1 cellular context compared by ENCODE assay signal in genomic region chr11:16002942-16003341, GRCh38.
TF ChIP-seq lines count a peak whose summit lies in the region.

No MANE protein-coding gene starts in this region.

TF ChIP-seq in IMR-90, 13 proteins besides CTCF, POLR2A, EP300 and RAD21 (continued from another document):
- TF ChIP-seq CEBPB (IDR thresholded peaks at IDR 0.05; ENCODE audit: low read depth, low read length) (no peak), MAZ (IDR thresholded peaks at IDR 0.05; ENCODE audit: borderline replicate concordance, low read depth, low read length) (no peak), BHLHE40 (IDR thresholded peaks at IDR 0.05; ENCODE audit: low read depth, low read length) (no peak), FOS (IDR thresholded peaks at IDR 0.05; ENCODE audit: low read depth, low read length) (no peak), CHD1 (IDR thresholded peaks at IDR 0.05; ENCODE audit: low read depth, low read length) (no peak), RFX5 (IDR thresholded peaks at IDR 0.05; ENCODE audit: low read depth, low read length) (no peak), NFE2L2 (IDR thresholded peaks at IDR 0.05; ENCODE audit: low read depth, low read length) (no peak), RCOR1 (IDR thresholded peaks at IDR 0.05; ENCODE audit: insufficient replicate concordance, low read length) (no peak), MXI1 (IDR thresholded peaks at IDR 0.05; ENCODE audit: borderline replicate concordance, low read depth, low read length) (no peak)
- TF ChIP-seq, protein P1, sequence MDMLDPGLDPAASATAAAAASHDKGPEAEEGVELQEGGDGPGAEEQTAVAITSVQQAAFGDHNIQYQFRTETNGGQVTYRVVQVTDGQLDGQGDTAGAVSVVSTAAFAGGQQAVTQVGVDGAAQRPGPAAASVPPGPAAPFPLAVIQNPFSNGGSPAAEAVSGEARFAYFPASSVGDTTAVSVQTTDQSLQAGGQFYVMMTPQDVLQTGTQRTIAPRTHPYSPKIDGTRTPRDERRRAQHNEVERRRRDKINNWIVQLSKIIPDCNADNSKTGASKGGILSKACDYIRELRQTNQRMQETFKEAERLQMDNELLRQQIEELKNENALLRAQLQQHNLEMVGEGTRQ (IDR thresholded peaks at IDR 0.05; ENCODE audit: low read depth, low read length): no peak
